In genomic region chr9:133242991-133243390, GRCh38 we compare ENCODE assay signal across 38 cellular contexts. TPM values are rescaled to one million over a fixed set of nuclear protein-coding genes. Genes with fewer than 3 reads are reported as not detected.
"Had no signal": no experiment of that assay in that cellular context is flagged by ENCODE, and none has a peak within 500 bp of the region (broad histone marks: within the 10 kb centered on the region; RNA-seq: fewer than 3 reads in every experiment).

No MANE protein-coding gene starts in this region.

- H3K4me3 Mint-ChIP-seq: activated CD4-positive, alpha-beta T cell treated with anti-CD3 and anti-CD28 coated beads for 36 hours; activated CD4-positive, alpha-beta T cell treated with anti-CD3 and anti-CD28 coated beads, Interleukin-2, amount 10 ng/mL, durations not matched to agents 24 days and 14 days; activated CD8-positive, alpha-beta T cell treated with anti-CD3 and anti-CD28 coated beads for 36 hours; activated naive CD8-positive, alpha-beta T cell; activated T-cell treated with anti-CD3 and anti-CD28 coated beads, Interleukin-2, amount 50 U/mL, for 4 hours; activated T-helper 17 cell treated with anti-CD3 and anti-CD28 coated beads, Interleukin-2, amount 50 U/mL, for 72 hours; central memory CD8-positive, alpha-beta T cell; effector memory CD8-positive, alpha-beta T cell; T-helper 17 cell; T-helper 2 cell treated with Interferon-gamma antibody and Interleukin-4, amounts not matched to agents 5 μg/mL and 100 μg/mL, for 36 hours had no signal

- H3K4me3 ChIP-seq: esophagus muscularis mucosa, gastrocnemius medialis had no signal

- H3K9me3 ChIP-seq: esophagus muscularis mucosa, gastrocnemius medialis had no signal

- H3K4me1 Mint-ChIP-seq: activated T-helper 17 cell treated with anti-CD3 and anti-CD28 coated beads, Interleukin-2, amount 50 U/mL, for 72 hours had no signal

- H3K36me3 Mint-ChIP-seq: activated naive CD8-positive, alpha-beta T cell had no signal

- FAIRE-seq: astrocyte, bronchial epithelial cell, colon had no signal

- DNase-seq: activated CD4-positive, alpha-beta T cell treated with anti-CD3 and anti-CD28 coated beads for 36 hours; activated CD4-positive, alpha-beta T cell treated with anti-CD3 and anti-CD28 coated beads, Interleukin-2, amount 10 ng/mL, durations not matched to agents 24 days and 14 days; activated CD4-positive, alpha-beta T cell treated with anti-CD3 and anti-CD28 coated beads, Interleukin-2, amount 50 U/mL, for 4 hours; activated CD4-positive, CD25-positive, alpha-beta regulatory T cell; activated CD4-positive, CD25-positive, alpha-beta regulatory T cell treated with anti-CD3 and anti-CD28 coated beads, Interleukin-2, amount 50 U/mL, for 72 hours; activated CD8-positive, alpha-beta memory T cell treated with anti-CD3 and anti-CD28 coated beads for 24 hours; activated CD8-positive, alpha-beta T cell treated with anti-CD3 and anti-CD28 coated beads for 36 hours; activated effector memory CD4-positive, alpha-beta T cell treated with Interleukin-2 at 50 U/mL for 16 hours; activated gamma-delta T cell treated with Interleukin-2 at 50 U/mL for 16 hours; activated naive CD4-positive, alpha-beta T cell treated with anti-CD3 and anti-CD28 coated beads, Interleukin-2, amount 50 U/mL, for 16 hours; activated naive CD4-positive, alpha-beta T cell treated with Interleukin-2 at 50 U/mL for 16 hours; activated T-cell treated with anti-CD3 and anti-CD28 coated beads, Interleukin-2, amount 50 U/mL, for 4 hours; amniotic stem cell; anterior cingulate cortex; brain microvascular endothelial cell; cortex of kidney; dermis blood vessel endothelial cell; effector CD4-positive, alpha-beta T cell; effector memory CD8-positive, alpha-beta T cell; erythroblast; foreskin keratinocyte; gastrocnemius medialis; glutamatergic neuron; T-helper 1 cell; T-helper 17 cell; T1000; WERI-Rb-1 had no signal

- H3K36me3 ChIP-seq: brain microvascular endothelial cell, esophagus muscularis mucosa, gastrocnemius medialis, WERI-Rb-1 had no signal

- H3K27ac Mint-ChIP-seq: activated CD4-positive, alpha-beta T cell treated with anti-CD3 and anti-CD28 coated beads for 36 hours; activated CD4-positive, alpha-beta T cell treated with anti-CD3 and anti-CD28 coated beads, Interleukin-2, amount 10 ng/mL, durations not matched to agents 24 days and 14 days; activated CD8-positive, alpha-beta T cell treated with anti-CD3 and anti-CD28 coated beads for 36 hours; activated naive CD8-positive, alpha-beta T cell; activated T-helper 17 cell treated with anti-CD3 and anti-CD28 coated beads, Interleukin-2, amount 50 U/mL, for 72 hours; effector memory CD8-positive, alpha-beta T cell; T-helper 17 cell; T-helper 2 cell treated with Interferon-gamma antibody and Interleukin-4, amounts not matched to agents 5 μg/mL and 100 μg/mL, for 36 hours had no signal

- H3K27me3 ChIP-seq: brain microvascular endothelial cell had no signal

- H3K9me3 Mint-ChIP-seq: activated CD4-positive, alpha-beta T cell treated with anti-CD3 and anti-CD28 coated beads, Interleukin-2, amount 10 ng/mL, durations not matched to agents 24 days and 14 days; activated CD8-positive, alpha-beta T cell treated with anti-CD3 and anti-CD28 coated beads for 36 hours; activated T-cell treated with anti-CD3 and anti-CD28 coated beads, Interleukin-2, amount 50 U/mL, for 4 hours; activated T-helper 17 cell treated with anti-CD3 and anti-CD28 coated beads, Interleukin-2, amount 50 U/mL, for 72 hours; central memory CD8-positive, alpha-beta T cell; effector memory CD8-positive, alpha-beta T cell; T-helper 2 cell treated with Interferon-gamma antibody and Interleukin-4, amounts not matched to agents 5 μg/mL and 100 μg/mL, for 36 hours had no signal

- H3K27ac ChIP-seq: brain microvascular endothelial cell, esophagus muscularis mucosa, foreskin keratinocyte, gastrocnemius medialis, WERI-Rb-1 had no signal

- ATAC-seq: activated CD4-positive, alpha-beta T cell treated with anti-CD3 and anti-CD28 coated beads for 36 hours; activated CD8-positive, alpha-beta T cell treated with anti-CD3 and anti-CD28 coated beads for 36 hours; activated T-cell treated with anti-CD3 and anti-CD28 coated beads, Interleukin-2, amount 50 U/mL, for 4 hours; activated T-helper 17 cell treated with anti-CD3 and anti-CD28 coated beads, Interleukin-2, amount 50 U/mL, for 72 hours; effector memory CD8-positive, alpha-beta T cell; foreskin keratinocyte; gastrocnemius medialis; T-helper 17 cell had no signal

RNA-seq across cellular contexts. Expression of gene ABO, which starts 32.0 kb away (rescaled TPM):
- total RNA-seq: activated CD8-positive, alpha-beta T cell treated with anti-CD3 and anti-CD28 coated beads for 36 hours; activated T-helper 17 cell treated with anti-CD3 and anti-CD28 coated beads, Interleukin-2, amount 50 U/mL, for 72 hours; astrocyte; foreskin keratinocyte had no signal
- polyA plus RNA-seq: foreskin keratinocyte had no signal

RNA-seq across cellular contexts. Expression of gene OBP2B, which starts 33.9 kb away (rescaled TPM):
- total RNA-seq: activated CD4-positive, alpha-beta T cell treated with anti-CD3 and anti-CD28 coated beads for 36 hours; activated CD4-positive, alpha-beta T cell treated with anti-CD3 and anti-CD28 coated beads, Interleukin-2, amount 10 ng/mL, durations not matched to agents 24 days and 14 days; activated CD8-positive, alpha-beta T cell treated with anti-CD3 and anti-CD28 coated beads for 36 hours; activated T-cell treated with anti-CD3 and anti-CD28 coated beads, Interleukin-2, amount 50 U/mL, for 4 hours; activated T-helper 17 cell treated with anti-CD3 and anti-CD28 coated beads, Interleukin-2, amount 50 U/mL, for 72 hours; astrocyte; bronchial epithelial cell; cardiac septum; cerebellum; dermis blood vessel endothelial cell; esophagus muscularis mucosa; foreskin keratinocyte; gastrocnemius medialis; T-helper 17 cell had no signal
- polyA plus RNA-seq: adipose tissue, foreskin keratinocyte had no signal
